1 cellular context compared by ENCODE assay signal in genomic region chr17:41787021-41787418, GRCh38.
TF ChIP-seq lines count a peak whose summit lies in the region.

No MANE protein-coding gene starts in this region.

TF ChIP-seq in IMR-90, 13 proteins besides CTCF, POLR2A, EP300 and RAD21 (continued from another document):
- TF ChIP-seq USF2 (IDR thresholded peaks at IDR 0.05; ENCODE audit: low read depth, low read length) (no peak), CHD1 (IDR thresholded peaks at IDR 0.05; ENCODE audit: low read depth, low read length) (no peak), RFX5 (IDR thresholded peaks at IDR 0.05; ENCODE audit: low read depth, low read length) (no peak), MAFK (IDR thresholded peaks at IDR 0.05; ENCODE audit: low read depth, low read length) (no peak), MAZ (IDR thresholded peaks at IDR 0.05; ENCODE audit: borderline replicate concordance, low read depth, low read length) (no peak)
